Comparison of ENCODE assay signal across 9 cellular contexts in genomic region chr2:135052997-135053474, GRCh38. TPM values are rescaled to one million over a fixed set of nuclear protein-coding genes. Genes with fewer than 3 reads are reported as not detected.
DNase-seq lines count a peak whose midpoint lies in the region; ATAC-seq, FAIRE-seq and TF ChIP-seq lines count a peak whose summit lies in the region.
"Had no signal": no experiment of that assay in that cellular context is flagged by ENCODE, and none has a peak within 500 bp of the region (broad histone marks: within the 10 kb centered on the region; RNA-seq: fewer than 3 reads in every experiment).

No MANE protein-coding gene starts in this region.

- no peak for TF ChIP-seq POLR2A in HepG2 (IDR thresholded peaks at IDR 0.05; ENCODE audit: insufficient read depth in 1 of 2, low read depth in 2 of 2, low read length in 2 of 2)

- H3K4me3 ChIP-seq in DOHH2 (ENCODE audit: low read length), result peak overlapping the region; percentile 97
- peak overlapping the region; percentile 96 for H3K4me3 ChIP-seq in astrocyte (ENCODE audit: insufficient read depth, low read depth, low read length)
- H3K4me3 ChIP-seq in HepG2 (replicated peaks in 1 of 3; ENCODE audit: insufficient read depth in 1 of 3, low read depth in 2 of 3, low read length in 3 of 3), result peak overlapping the region; percentile 76 to 85 (median 77)

- peak overlapping the region; percentile 99 for H3K4me3 Mint-ChIP-seq in astrocyte (ENCODE audit: unreplicated experiment)

- no peak for TF ChIP-seq RAD21 in HepG2 (CRISPR knock-in tag; IDR thresholded peaks at IDR 0.05)

- peaks cover 17% of the 10 kb centered on the region for H3K4me1 Mint-ChIP-seq in astrocyte (ENCODE audit: low read depth, unreplicated experiment)

- no peak overlapping the region for H2AFZ ChIP-seq in astrocyte (ENCODE audit: low read depth, low read length)
- no peak overlapping the region for H2AFZ ChIP-seq in HepG2 (ENCODE audit: low read length)

- POLR2A ChIA-PET in HepG2 (lab: Yijun Ruan, JAX), result interaction anchor here (2.8 kb wide), 1 partner anchor 135 kb away, joined by 10 read pairs; the partner anchor contains the start of gene CCNT2

- H3K27me3 ChIP-seq in DOHH2 (ENCODE audit: control insufficient read depth, low read length) (no peaks in the 10 kb centered on the region), astrocyte (ENCODE audit: insufficient read depth, low read length) (no peaks in the 10 kb centered on the region), HepG2 (ENCODE audit: control insufficient read depth in 1 of 2, insufficient read depth in 2 of 2, low read length in 2 of 2) (no peaks in the 10 kb centered on the region; a peak in 1 of 5 replicates)

- no peak for FAIRE-seq in astrocyte (lab: Jason Lieb, UNC)
- FAIRE-seq in HepG2 (lab: Jason Lieb, UNC), result no peak

- in situ Hi-C loops in HepG2 (cut with HindIII; ENCODE audit: extremely low pct_ligation_motif_present, low pct_unique_long_range_greater_than_20kb), result no loop called here

- no peaks in the 10 kb centered on the region for H3K9me3 Mint-ChIP-seq in astrocyte (ENCODE audit: unreplicated experiment)

- no peaks in the 10 kb centered on the region for H3K9me3 ChIP-seq in DOHH2 (ENCODE audit: control insufficient read depth, insufficient read depth, low read length)
- H3K9me3 ChIP-seq in astrocyte (ENCODE audit: insufficient read depth, low read depth, low read length), result no peaks in the 10 kb centered on the region
- no peaks in the 10 kb centered on the region for H3K9me3 ChIP-seq in HepG2 (ENCODE audit: low read length)

- WGBS in HepG2 (ENCODE audit: low lambda C conversion rate), result 21% methylated on average over 15 of the region's 15 CpGs

- TF ChIP-seq CTCF in DOHH2 (IDR thresholded peaks at IDR 0.05; ENCODE audit: low read depth, low read length, poor library complexity, severe bottlenecking) (no peak), astrocyte (IDR thresholded peaks at IDR 0.05; ENCODE audit: insufficient read depth, low read depth, low read length) (no peak), HepG2 (CRISPR knock-in tag; IDR thresholded peaks at IDR 0.05) (no peak)

- peaks cover 6% of the 10 kb centered on the region; the same call in 1 of the 2 replicates for H3F3A ChIP-seq in DOHH2 (ENCODE audit: control insufficient read depth, insufficient read depth)

- no peak overlapping the region for H3K27ac ChIP-seq in DOHH2 (ENCODE audit: low read depth, low read length)
- H3K27ac ChIP-seq in astrocyte (ENCODE audit: low read depth, low read length), result peak overlapping the region; percentile 98
- H3K27ac ChIP-seq in HepG2 (ENCODE audit: extremely low read length, insufficient read depth, low read length), result peak overlapping the region; percentile 88

- intact Hi-C loops in HepG2 (cut with micrococcal nuclease; ENCODE audit: unreplicated experiment), result loop anchor here (5.0 to 10.0 kb wide), 2 partner anchors 39 to 138 kb away; partner anchors contain the start of gene CCNT2

- H3K4me2 ChIP-seq in DOHH2 (ENCODE audit: low read length) (peak overlapping the region; percentile 98), astrocyte (ENCODE audit: low read length) (peak overlapping the region; percentile 87), HepG2 (ENCODE audit: low read depth, low read length) (peak overlapping the region; percentile 85)

- peaks cover 41% of the 10 kb centered on the region for H3K36me3 ChIP-seq in DOHH2 (ENCODE audit: control insufficient read depth, low read length)
- no peaks in the 10 kb centered on the region for H3K36me3 ChIP-seq in astrocyte (ENCODE audit: insufficient read depth, low read length)
- H3K36me3 ChIP-seq in HepG2 (replicated peaks in 1 of 2; ENCODE audit: control insufficient read depth in 1 of 2, insufficient read depth in 2 of 2, low read length in 2 of 2), result peaks cover 0 to 3% of the 10 kb centered on the region in 2 experiments; a peak in 2 of 5 replicates

- no peak for TF ChIP-seq EP300 in HepG2 (IDR thresholded peaks at IDR 0.05; ENCODE audit: low read depth in 2 of 2, low read length in 2 of 2)
- no peak for TF ChIP-seq EP300 in HepG2 (CRISPR knock-in tag; IDR thresholded peaks at IDR 0.05; ENCODE audit: borderline replicate concordance)

- H3K27me3 Mint-ChIP-seq in astrocyte (ENCODE audit: low read depth, unreplicated experiment), result no peaks in the 10 kb centered on the region

- peak overlapping the region; percentile 99 for H3K9ac ChIP-seq in astrocyte (ENCODE audit: low read length)
- peak overlapping the region; percentile 91 for H3K9ac ChIP-seq in HepG2 (ENCODE audit: insufficient read depth, low read depth, low read length)

- peaks cover 1% of the 10 kb centered on the region for H3K36me3 Mint-ChIP-seq in astrocyte (ENCODE audit: low read depth, unreplicated experiment)

- BruUV-seq in HepG2 (replicated peaks; lab: Mats Ljungman, UMichigan), result no TSS peak

- H4K20me1 ChIP-seq in DOHH2 (ENCODE audit: control insufficient read depth, insufficient read depth, low read depth, low read length), result peaks cover 6% of the 10 kb centered on the region; the same call in 1 of the 2 replicates
- H4K20me1 ChIP-seq in astrocyte (ENCODE audit: insufficient read depth, low read length), result peaks cover 12% of the 10 kb centered on the region
- H4K20me1 ChIP-seq in HepG2 (ENCODE audit: insufficient read depth, low read length), result peaks cover 13% of the 10 kb centered on the region

- ATAC-seq in GM21825 (IDR thresholded peaks at IDR 0.05; ENCODE audit: unreplicated experiment), result peak; percentile 41
- ATAC-seq in HepG2, result peak; percentile 2; the same call in 2 of the 3 replicates

- CTCF ChIA-PET in HepG2 (lab: Yijun Ruan, JAX; ENCODE audit: low intra/inter-chr PET ratio, low total read pairs), result no interaction called here

- no peaks in the 10 kb centered on the region for H3K9me2 ChIP-seq in DOHH2 (replicated peaks; ENCODE audit: control insufficient read depth, low read length)

- H3K4me1 ChIP-seq in DOHH2 (ENCODE audit: control insufficient read depth, low read length), result peaks cover 39% of the 10 kb centered on the region
- peaks cover 20% of the 10 kb centered on the region for H3K4me1 ChIP-seq in astrocyte (ENCODE audit: insufficient read depth, low read length)
- peaks cover 68% of the 10 kb centered on the region for H3K4me1 ChIP-seq in HepG2 (ENCODE audit: insufficient read depth, low read length)

- DNase-seq in NAMALWA (ENCODE audit: low spot score) (peak; percentile 38), astrocyte (ENCODE audit: low read depth) (peak; percentile 4), HepG2 (ENCODE audit: low spot score) (no peak), NCI-H2081 treated with DMSO at 0.1 percent for 48 hours (lab: John Stamatoyannopoulos, UW) (no peak), SKM-1 treated with dmso at 0.1 percent for 144 hours (lab: John Stamatoyannopoulos, UW; ENCODE audit: unreplicated experiment) (no peak)
- peak; percentile 3 to 12 for DNase-seq in stimulated activated CD8-positive, alpha-beta memory T cell treated with anti-CD3 and anti-CD28 coated beads, Interleukin-7, amount 100 ng/mL, for 48 hours (ENCODE audit: extremely low read depth in 1 of 2, low read depth in 1 of 2)

- peak overlapping the region; percentile 100 for H3K27ac Mint-ChIP-seq in astrocyte (ENCODE audit: unreplicated experiment)

- H3K79me2 ChIP-seq in DOHH2 (ENCODE audit: control insufficient read depth, low read length), result peaks cover 61% of the 10 kb centered on the region
- H3K79me2 ChIP-seq in astrocyte (ENCODE audit: insufficient read depth, low read length), result peaks cover 56% of the 10 kb centered on the region
- H3K79me2 ChIP-seq in HepG2 (ENCODE audit: insufficient read depth, low read length), result peaks cover 54% of the 10 kb centered on the region

RNA-seq across cellular contexts. Expression of gene RAB3GAP1, which starts 0.9 kb away (rescaled TPM):
- 44.6 and 49.3 TPM in 2 replicates for total RNA-seq in astrocyte
- total RNA-seq in HepG2 (2016; rRNA removed; fragmentation: Illumina TruSeq; extraction: Trizol), result 48.8 and 61.5 TPM in 2 replicates
- total RNA-seq in HepG2 (2016; cell fraction: cytosol; rRNA removed; fragmentation: Illumina TruSeq; extraction: Trizol; ENCODE audit: low read depth), result 10.1 and 10.4 TPM in 2 replicates
- total RNA-seq in HepG2 (2016; cell fraction: insoluble cytoplasmic fraction; rRNA removed; fragmentation: Illumina TruSeq; extraction: Trizol), result 45.4 and 58.4 TPM in 2 replicates
- total RNA-seq in HepG2 (2016; cell fraction: membrane; rRNA removed; fragmentation: Illumina TruSeq; extraction: Trizol), result 12.2 and 13.5 TPM in 2 replicates
- 54.7 and 54.9 TPM in 2 replicates for total RNA-seq in HepG2 (2016; cell fraction: nucleus; rRNA removed; fragmentation: Illumina TruSeq; extraction: Trizol)
- polyA plus RNA-seq in HepG2 (2011; rRNA removed), result 15.2 and 16.7 TPM in 2 replicates
- 8.9 and 14.0 TPM in 2 replicates for polyA plus RNA-seq in HepG2 (2011; cell fraction: cytosol; rRNA removed)
- 10.0 and 18.3 TPM in 2 replicates for polyA plus RNA-seq in HepG2 (2011; cell fraction: nucleus; rRNA removed)
- polyA plus RNA-seq in HepG2 (2012), result 40.0 and 40.4 TPM in 2 replicates
- 2.7 and 3.5 TPM in 2 replicates for polyA plus RNA-seq in HepG2 (2016; cell fraction: cytosol; fragmentation: Illumina TruSeq; extraction: Trizol; ENCODE audit: low read depth)
- 35.7 and 42.8 TPM in 2 replicates for polyA plus RNA-seq in HepG2 (2016; cell fraction: insoluble cytoplasmic fraction; fragmentation: Illumina TruSeq; extraction: Trizol; ENCODE audit: low read depth)
- polyA plus RNA-seq in HepG2 (2016; cell fraction: membrane; fragmentation: Illumina TruSeq; extraction: Trizol; ENCODE audit: low read depth), result 5.6 and 6.4 TPM in 2 replicates
- polyA plus RNA-seq in HepG2 (2016; cell fraction: nucleus; fragmentation: Illumina TruSeq; extraction: Trizol; ENCODE audit: insufficient read depth, low read depth), result 40.5 and 41.0 TPM in 2 replicates
- polyA minus RNA-seq in HepG2 (2011; rRNA and poly(A)+ RNA removed; ENCODE audit: low replicate concordance), result 10.6 and 21.9 TPM in 2 replicates
- 28.9 and 29.0 TPM in 2 replicates for polyA minus RNA-seq in HepG2 (2011; cell fraction: cytosol; rRNA and poly(A)+ RNA removed)
- 76.7 and 89.1 TPM in 2 replicates for polyA minus RNA-seq in HepG2 (2011; cell fraction: nucleus; rRNA and poly(A)+ RNA removed)

RNA-seq across cellular contexts. Expression of gene MAP3K19, which starts 5.8 kb away (rescaled TPM):
- total RNA-seq in astrocyte (not detected in 2 replicates), HepG2 (2016; rRNA removed; fragmentation: Illumina TruSeq; extraction: Trizol) (not detected in 2 replicates)
- total RNA-seq in HepG2 (2016; cell fraction: cytosol; rRNA removed; fragmentation: Illumina TruSeq; extraction: Trizol; ENCODE audit: low read depth), result not detected in 2 replicates
- total RNA-seq in HepG2 (2016; cell fraction: insoluble cytoplasmic fraction; rRNA removed; fragmentation: Illumina TruSeq; extraction: Trizol), result not detected in 2 replicates
- total RNA-seq in HepG2 (2016; cell fraction: membrane; rRNA removed; fragmentation: Illumina TruSeq; extraction: Trizol), result not detected in 2 replicates
- total RNA-seq in HepG2 (2016; cell fraction: nucleus; rRNA removed; fragmentation: Illumina TruSeq; extraction: Trizol), result not detected in 2 replicates
- not detected in 2 replicates for polyA plus RNA-seq in HepG2 (2011; rRNA removed)
- not detected in 2 replicates for polyA plus RNA-seq in HepG2 (2011; cell fraction: cytosol; rRNA removed)
- polyA plus RNA-seq in HepG2 (2011; cell fraction: nucleus; rRNA removed), result not detected in 2 replicates
- not detected in 2 replicates for polyA plus RNA-seq in HepG2 (2012)
- not detected in 2 replicates for polyA plus RNA-seq in HepG2 (2016; cell fraction: cytosol; fragmentation: Illumina TruSeq; extraction: Trizol; ENCODE audit: low read depth)
- not detected in 2 replicates for polyA plus RNA-seq in HepG2 (2016; cell fraction: insoluble cytoplasmic fraction; fragmentation: Illumina TruSeq; extraction: Trizol; ENCODE audit: low read depth)
- not detected in 2 replicates for polyA plus RNA-seq in HepG2 (2016; cell fraction: membrane; fragmentation: Illumina TruSeq; extraction: Trizol; ENCODE audit: low read depth)
- polyA plus RNA-seq in HepG2 (2016; cell fraction: nucleus; fragmentation: Illumina TruSeq; extraction: Trizol; ENCODE audit: insufficient read depth, low read depth), result not detected in 2 replicates
- polyA minus RNA-seq in HepG2 (2011; rRNA and poly(A)+ RNA removed; ENCODE audit: low replicate concordance), result not detected in 2 replicates
- polyA minus RNA-seq in HepG2 (2011; cell fraction: cytosol; rRNA and poly(A)+ RNA removed), result not detected in 2 replicates
- polyA minus RNA-seq in HepG2 (2011; cell fraction: nucleus; rRNA and poly(A)+ RNA removed), result not detected in 2 replicates
- total RNA-seq: RPMI7951 had no signal

Comparison
In these comparisons a context has a peak if more than half of its experiments do, and no peak if none do; other contexts are left out.
1. DNase-seq: peak in NAMALWA (single experiment), astrocyte (single experiment) and stimulated activated CD8-positive, alpha-beta memory T cell treated with anti-CD3 and anti-CD28 coated beads, Interleukin-7, amount 100 ng/mL, for 48 hours (2 of 2); none in HepG2 (single experiment), NCI-H2081 treated with DMSO at 0.1 percent for 48 hours (single experiment) and SKM-1 treated with dmso at 0.1 percent for 144 hours (single experiment).
2. Peak in every context shown above with its lines, with median percentiles within 50 percentile points of each other: H3K4me2 ChIP-seq and H3K4me3 ChIP-seq.